In genomic region chr9:95031711-95032461, GRCh38 we compare ENCODE assay signal across 1 cellular context.
TF ChIP-seq lines count a peak whose summit lies in the region.

No MANE protein-coding gene starts in this region.

TF ChIP-seq in HepG2, 621 proteins besides CTCF, POLR2A, EP300 and RAD21 (continued from another document and continues in another):
- TF ChIP-seq ZNF101 (CRISPR knock-in tag; IDR thresholded peaks at IDR 0.05; ENCODE audit: borderline replicate concordance, low read depth) (no peak), HNRNPL (IDR thresholded peaks at IDR 0.05; ENCODE audit: low read depth, low read length) (peak; percentile 65; the same call in 1 of the 2 replicates), ZNF740 (CRISPR knock-in tag; IDR thresholded peaks at IDR 0.05) (no peak), ZSCAN5A (CRISPR knock-in tag; IDR thresholded peaks at IDR 0.05; ENCODE audit: borderline replicate concordance) (peak; percentile 52; the same call in 1 of the 2 replicates), ZNF512B (CRISPR knock-in tag; IDR thresholded peaks at IDR 0.05; ENCODE audit: borderline replicate concordance) (no peak), ZNF547 (CRISPR knock-in tag; IDR thresholded peaks at IDR 0.05) (peak; percentile 41; the same call in 1 of the 2 replicates), ISL2 (CRISPR knock-in tag; IDR thresholded peaks at IDR 0.05) (peak; percentile 95), HIC2 (CRISPR knock-in tag; IDR thresholded peaks at IDR 0.05; ENCODE audit: low read depth) (no peak), ARID4A (CRISPR knock-in tag; IDR thresholded peaks at IDR 0.05; ENCODE audit: borderline replicate concordance) (peak; percentile 50; the same call in 1 of the 2 replicates), BRCA1 (CRISPR knock-in tag; IDR thresholded peaks at IDR 0.05) (no peak), ZNF256 (CRISPR knock-in tag; conservative IDR thresholded peaks at IDR 0.05) (no peak), RFX3 (CRISPR knock-in tag; IDR thresholded peaks at IDR 0.05) (no peak), ZBTB49 (CRISPR knock-in tag; IDR thresholded peaks at IDR 0.05; ENCODE audit: borderline replicate concordance) (no peak), ZNF616 (CRISPR knock-in tag; IDR thresholded peaks at IDR 0.05; ENCODE audit: low read depth) (no peak), SMYD3 (CRISPR knock-in tag; IDR thresholded peaks at IDR 0.05) (peak; percentile 86; the same call in 1 of the 2 replicates), ZNF629 (CRISPR knock-in tag; conservative IDR thresholded peaks at IDR 0.05) (0 out of 2 replicates have a peak, but pooled peaks have one; percentile 17), SOX5 (CRISPR knock-in tag; IDR thresholded peaks at IDR 0.05; ENCODE audit: borderline replicate concordance) (peak; percentile 91), NFE2L1 (CRISPR knock-in tag; IDR thresholded peaks at IDR 0.05; ENCODE audit: borderline replicate concordance) (no peak), ZNF552 (CRISPR knock-in tag; IDR thresholded peaks at IDR 0.05; ENCODE audit: borderline replicate concordance) (no peak), ZNF589 (CRISPR knock-in tag; conservative IDR thresholded peaks at IDR 0.05) (no peak), ZSCAN22 (CRISPR knock-in tag; IDR thresholded peaks at IDR 0.05) (no peak), SYNCRIP (IDR thresholded peaks at IDR 0.05; ENCODE audit: insufficient read depth, low read depth, low read length) (no peak), ZNF781 (CRISPR knock-in tag; IDR thresholded peaks at IDR 0.05; ENCODE audit: borderline replicate concordance, not compliant biosample characterization) (no peak), RERE (CRISPR knock-in tag; IDR thresholded peaks at IDR 0.05; ENCODE audit: low read depth) (peak; percentile 74), SRSF4 (IDR thresholded peaks at IDR 0.05; ENCODE audit: low read depth, low read length, poor library complexity, severe bottlenecking) (no peak), NFIC (IDR thresholded peaks at IDR 0.05; ENCODE audit: low read length) (peak; percentile 70; the same call in 1 of the 2 replicates), SP2 (CRISPR knock-in tag; IDR thresholded peaks at IDR 0.05) (no peak), JARID2 (CRISPR knock-in tag; IDR thresholded peaks at IDR 0.05; ENCODE audit: insufficient replicate concordance) (no peak), ZNF446 (CRISPR knock-in tag; IDR thresholded peaks at IDR 0.05) (no peak), MED1 (CRISPR knock-in tag; IDR thresholded peaks at IDR 0.05) (peak; percentile 92), GPN1 (CRISPR knock-in tag; IDR thresholded peaks at IDR 0.05; ENCODE audit: borderline replicate concordance) (no peak), SAFB2 (CRISPR knock-in tag; IDR thresholded peaks at IDR 0.05; ENCODE audit: borderline replicate concordance, low read depth) (no peak), ZNF7 (CRISPR knock-in tag; IDR thresholded peaks at IDR 0.05) (peak; percentile 70; the same call in 1 of the 2 replicates), BCLAF1 (IDR thresholded peaks at IDR 0.05) (no peak)
